Comparison of ENCODE assay signal across 19 cellular contexts in genomic region chr16:51201604-51202003, GRCh38. TPM values are rescaled to one million over a fixed set of nuclear protein-coding genes. Genes with fewer than 3 reads are reported as not detected.
DNase-seq lines count a peak whose midpoint lies in the region; ATAC-seq and TF ChIP-seq lines count a peak whose summit lies in the region.
"Had no signal": no experiment of that assay in that cellular context is flagged by ENCODE, and none has a peak within 500 bp of the region (broad histone marks: within the 10 kb centered on the region; RNA-seq: fewer than 3 reads in every experiment).

No MANE protein-coding gene starts in this region.

- no peaks in the 10 kb centered on the region for H4K20me1 ChIP-seq in GM23338 (replicated peaks; ENCODE audit: insufficient read depth)

- ATAC-seq in GM23338 (no peak), HG03460 (IDR thresholded peaks at IDR 0.05; ENCODE audit: unreplicated experiment) (no peak), HG03354 (IDR thresholded peaks at IDR 0.05; ENCODE audit: poor library complexity, severe bottlenecking, unreplicated experiment) (no peak), HG02642 (IDR thresholded peaks at IDR 0.05; ENCODE audit: poor library complexity, unreplicated experiment) (no peak)
- ATAC-seq: GM12878, HCT116 had no signal

- H3K4me3 Mint-ChIP-seq in GM23338, result no peak overlapping the region
- H3K4me3 Mint-ChIP-seq: IgD-negative memory B cell had no signal

- H3K4me2 ChIP-seq in GM23338, result no peak overlapping the region

- H3K79me2 ChIP-seq in GM23338 (replicated peaks; ENCODE audit: insufficient read depth), result no peaks in the 10 kb centered on the region

- H3K9me3 ChIP-seq in adipocyte (ENCODE audit: control insufficient read depth, low read length), result peaks cover 27% of the 10 kb centered on the region
- H3K9me3 ChIP-seq: SJCRH30 had no signal

- no peak overlapping the region for H3K27ac ChIP-seq in GM23338 (ENCODE audit: low read depth)
- H3K27ac ChIP-seq: RWPE1, SJCRH30 had no signal

- H3F3A ChIP-seq in GM23338 (replicated peaks; ENCODE audit: low read depth), result no peaks in the 10 kb centered on the region

- H2AFZ ChIP-seq in GM23338, result no peak overlapping the region

- no peaks in the 10 kb centered on the region for H3K27me3 ChIP-seq in GM23338 (ENCODE audit: insufficient read depth)
- H3K27me3 ChIP-seq in adipocyte (replicated peaks; ENCODE audit: control insufficient read depth, insufficient read depth, low read length), result no peaks in the 10 kb centered on the region
- H3K27me3 ChIP-seq: SJCRH30 had no signal

- no peaks in the 10 kb centered on the region for H3K4me1 Mint-ChIP-seq in GM23338
- H3K4me1 Mint-ChIP-seq: IgD-negative memory B cell had no signal

- peaks cover 9% of the 10 kb centered on the region; the same call in 1 of the 2 replicates for H3K9me2 ChIP-seq in GM23338 (ENCODE audit: insufficient read depth)

- H3K36me3 ChIP-seq in GM23338 (ENCODE audit: insufficient read depth), result no peaks in the 10 kb centered on the region
- H3K36me3 ChIP-seq in adipocyte (ENCODE audit: control insufficient read depth, insufficient read depth, low read length, severe bottlenecking), result no peaks in the 10 kb centered on the region
- H3K36me3 ChIP-seq: SJCRH30 had no signal

- no peak overlapping the region for H3K27ac Mint-ChIP-seq in GM23338
- H3K27ac Mint-ChIP-seq: IgD-negative memory B cell had no signal

- peaks cover 16% of the 10 kb centered on the region for H3K9me3 Mint-ChIP-seq in GM23338

- DNase-seq in AG09309 (ENCODE audit: low read depth), result no peak
- DNase-seq in GM23338 (ENCODE audit: low spot score), result peak; percentile 21
- no peak for DNase-seq in adipocyte (ENCODE audit: low read depth)
- DNase-seq in fibroblast of mammary gland (ENCODE audit: low read depth), result no peak
- no peak for DNase-seq in NCI-H82 (lab: John Stamatoyannopoulos, UW)
- DNase-seq: C1 segment of cervical spinal cord, NCI-H187, NCI-H345, NCI-H526 treated with DMSO at 0.1 percent for 48 hours, SJCRH30 had no signal

- H3K9ac ChIP-seq in adipocyte (ENCODE audit: low read length), result no peak overlapping the region

- peaks cover 22% of the 10 kb centered on the region for H3K36me3 Mint-ChIP-seq in GM23338 (ENCODE audit: low read depth)
- H3K36me3 Mint-ChIP-seq: IgD-negative memory B cell had no signal

- H3K27me3 Mint-ChIP-seq in GM23338 (ENCODE audit: insufficient read depth, low read depth, poor library complexity), result no peaks in the 10 kb centered on the region
- H3K27me3 Mint-ChIP-seq: IgD-negative memory B cell had no signal

- TF ChIP-seq CTCF in AG09309 (IDR thresholded peaks at IDR 0.05; ENCODE audit: control insufficient read depth, insufficient read depth, low read depth, low read length, missing control alignments) (peak; percentile 9), GM23338 (conservative IDR thresholded peaks at IDR 0.05; ENCODE audit: low read depth in 2 of 2) (peak; percentile 51 to 63), fibroblast of mammary gland (conservative IDR thresholded peaks at IDR 0.05; ENCODE audit: control insufficient read depth, insufficient read depth, low read depth, low read length) (peak; percentile 29)

- no peak overlapping the region for H3K4me3 ChIP-seq in AG09309 (ENCODE audit: control insufficient read depth, low read depth, low read length)
- no peak overlapping the region for H3K4me3 ChIP-seq in GM23338
- H3K4me3 ChIP-seq in adipocyte (ENCODE audit: low read length), result peak overlapping the region; percentile 13
- no peak overlapping the region for H3K4me3 ChIP-seq in fibroblast of mammary gland (ENCODE audit: control insufficient read depth, low read depth, low read length)
- H3K4me3 ChIP-seq: GM12878, SJCRH30 had no signal

- H3K4me1 ChIP-seq in GM23338 (ENCODE audit: insufficient read depth) (no peaks in the 10 kb centered on the region), adipocyte (ENCODE audit: control insufficient read depth, insufficient read depth, low read length) (no peaks in the 10 kb centered on the region)
- H3K4me1 ChIP-seq: SJCRH30 had no signal

TF ChIP-seq in GM23338, 12 proteins besides CTCF, POLR2A, EP300 and RAD21 (continues in another document):
- TF ChIP-seq, protein P1, sequence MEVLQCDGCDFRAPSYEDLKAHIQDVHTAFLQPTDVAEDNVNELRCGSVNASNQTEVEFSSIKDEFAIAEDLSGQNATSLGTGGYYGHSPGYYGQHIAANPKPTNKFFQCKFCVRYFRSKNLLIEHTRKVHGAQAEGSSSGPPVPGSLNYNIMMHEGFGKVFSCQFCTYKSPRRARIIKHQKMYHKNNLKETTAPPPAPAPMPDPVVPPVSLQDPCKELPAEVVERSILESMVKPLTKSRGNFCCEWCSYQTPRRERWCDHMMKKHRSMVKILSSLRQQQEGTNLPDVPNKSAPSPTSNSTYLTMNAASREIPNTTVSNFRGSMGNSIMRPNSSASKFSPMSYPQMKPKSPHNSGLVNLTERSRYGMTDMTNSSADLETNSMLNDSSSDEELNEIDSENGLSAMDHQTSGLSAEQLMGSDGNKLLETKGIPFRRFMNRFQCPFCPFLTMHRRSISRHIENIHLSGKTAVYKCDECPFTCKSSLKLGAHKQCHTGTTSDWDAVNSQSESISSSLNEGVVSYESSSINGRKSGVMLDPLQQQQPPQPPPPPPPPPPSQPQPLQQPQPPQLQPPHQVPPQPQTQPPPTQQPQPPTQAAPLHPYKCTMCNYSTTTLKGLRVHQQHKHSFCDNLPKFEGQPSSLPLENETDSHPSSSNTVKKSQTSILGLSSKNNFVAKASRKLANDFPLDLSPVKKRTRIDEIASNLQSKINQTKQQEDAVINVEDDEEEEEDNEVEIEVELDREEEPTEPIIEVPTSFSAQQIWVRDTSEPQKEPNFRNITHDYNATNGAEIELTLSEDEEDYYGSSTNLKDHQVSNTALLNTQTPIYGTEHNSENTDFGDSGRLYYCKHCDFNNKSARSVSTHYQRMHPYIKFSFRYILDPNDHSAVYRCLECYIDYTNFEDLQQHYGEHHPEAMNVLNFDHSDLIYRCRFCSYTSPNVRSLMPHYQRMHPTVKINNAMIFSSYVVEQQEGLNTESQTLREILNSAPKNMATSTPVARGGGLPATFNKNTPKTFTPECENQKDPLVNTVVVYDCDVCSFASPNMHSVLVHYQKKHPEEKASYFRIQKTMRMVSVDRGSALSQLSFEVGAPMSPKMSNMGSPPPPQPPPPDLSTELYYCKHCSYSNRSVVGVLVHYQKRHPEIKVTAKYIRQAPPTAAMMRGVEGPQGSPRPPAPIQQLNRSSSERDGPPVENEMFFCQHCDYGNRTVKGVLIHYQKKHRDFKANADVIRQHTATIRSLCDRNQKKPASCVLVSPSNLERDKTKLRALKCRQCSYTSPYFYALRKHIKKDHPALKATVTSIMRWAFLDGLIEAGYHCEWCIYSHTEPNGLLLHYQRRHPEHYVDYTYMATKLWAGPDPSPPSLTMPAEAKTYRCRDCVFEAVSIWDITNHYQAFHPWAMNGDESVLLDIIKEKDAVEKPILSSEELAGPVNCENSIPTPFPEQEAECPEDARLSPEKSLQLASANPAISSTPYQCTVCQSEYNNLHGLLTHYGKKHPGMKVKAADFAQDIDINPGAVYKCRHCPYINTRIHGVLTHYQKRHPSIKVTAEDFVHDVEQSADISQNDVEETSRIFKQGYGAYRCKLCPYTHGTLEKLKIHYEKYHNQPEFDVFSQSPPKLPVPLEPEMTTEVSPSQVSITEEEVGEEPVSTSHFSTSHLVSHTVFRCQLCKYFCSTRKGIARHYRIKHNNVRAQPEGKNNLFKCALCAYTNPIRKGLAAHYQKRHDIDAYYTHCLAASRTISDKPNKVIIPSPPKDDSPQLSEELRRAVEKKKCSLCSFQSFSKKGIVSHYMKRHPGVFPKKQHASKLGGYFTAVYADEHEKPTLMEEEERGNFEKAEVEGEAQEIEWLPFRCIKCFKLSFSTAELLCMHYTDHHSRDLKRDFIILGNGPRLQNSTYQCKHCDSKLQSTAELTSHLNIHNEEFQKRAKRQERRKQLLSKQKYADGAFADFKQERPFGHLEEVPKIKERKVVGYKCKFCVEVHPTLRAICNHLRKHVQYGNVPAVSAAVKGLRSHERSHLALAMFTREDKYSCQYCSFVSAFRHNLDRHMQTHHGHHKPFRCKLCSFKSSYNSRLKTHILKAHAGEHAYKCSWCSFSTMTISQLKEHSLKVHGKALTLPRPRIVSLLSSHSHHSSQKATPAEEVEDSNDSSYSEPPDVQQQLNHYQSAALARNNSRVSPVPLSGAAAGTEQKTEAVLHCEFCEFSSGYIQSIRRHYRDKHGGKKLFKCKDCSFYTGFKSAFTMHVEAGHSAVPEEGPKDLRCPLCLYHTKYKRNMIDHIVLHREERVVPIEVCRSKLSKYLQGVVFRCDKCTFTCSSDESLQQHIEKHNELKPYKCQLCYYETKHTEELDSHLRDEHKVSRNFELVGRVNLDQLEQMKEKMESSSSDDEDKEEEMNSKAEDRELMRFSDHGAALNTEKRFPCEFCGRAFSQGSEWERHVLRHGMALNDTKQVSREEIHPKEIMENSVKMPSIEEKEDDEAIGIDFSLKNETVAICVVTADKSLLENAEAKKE (CRISPR knock-in tag; IDR thresholded peaks at IDR 0.05), result no peak
- TF ChIP-seq CREB1 (CRISPR knock-in tag; IDR thresholded peaks at IDR 0.05; ENCODE audit: low read depth) (no peak), JUNB (IDR thresholded peaks at IDR 0.05; ENCODE audit: unreplicated experiment) (no peak), EZH2phosphoT487 (IDR thresholded peaks at IDR 0.05; ENCODE audit: unreplicated experiment) (no peak), EZH2 (IDR thresholded peaks at IDR 0.05; ENCODE audit: low read depth, unreplicated experiment) (no peak), NANOG (IDR thresholded peaks at IDR 0.05; ENCODE audit: borderline replicate concordance) (no peak), ZNF114 (CRISPR knock-in tag; IDR thresholded peaks at IDR 0.05) (no peak), POLR2AphosphoS5 (IDR thresholded peaks at IDR 0.05; ENCODE audit: low read depth) (no peak), ZNF331 (CRISPR knock-in tag; IDR thresholded peaks at IDR 0.05; ENCODE audit: low read depth) (no peak), ETS1 (IDR thresholded peaks at IDR 0.05) (no peak), STAT1 (IDR thresholded peaks at IDR 0.05; ENCODE audit: unreplicated experiment) (no peak)

RNA-seq across cellular contexts. Expression of gene SALL1, which starts 50.5 kb away (rescaled TPM):
- total RNA-seq in GM23338 (2014; rRNA removed; shearing (Covaris generic)), result 20.2 and 22.7 TPM in 2 replicates
- polyA plus RNA-seq in GM23338 (2016; fragmentation: Nextera tagmentation; extraction: Ambion mirVana), result 9.0 and 9.4 TPM in 2 replicates
- total RNA-seq: HT-29, LHCN-M2 had no signal
- polyA plus RNA-seq: IgD-negative memory B cell had no signal
